Comparison of ENCODE assay signal across 28 cellular contexts in genomic region chr1:228541725-228542124, GRCh38.
"Had no signal": no experiment of that assay in that cellular context is flagged by ENCODE, and none has a peak within 500 bp of the region (broad histone marks: within the 10 kb centered on the region; RNA-seq: fewer than 3 reads in every experiment).

No MANE protein-coding gene starts in this region.

- H3K27me3 ChIP-seq: breast epithelium, right lobe of liver, thyroid gland, upper lobe of left lung, vagina had no signal

- H3K4me1 ChIP-seq: breast epithelium, foreskin keratinocyte, right lobe of liver, thyroid gland, upper lobe of left lung, vagina had no signal

- FAIRE-seq: small intestine had no signal

- ATAC-seq: activated CD4-positive, alpha-beta T cell treated with anti-CD3 and anti-CD28 coated beads for 36 hours; activated CD8-positive, alpha-beta T cell treated with anti-CD3 and anti-CD28 coated beads, Interleukin-2, amount 10 ng/mL, durations not matched to agents 7 days and 5 days; activated naive CD4-positive, alpha-beta T cell treated with anti-CD3 and anti-CD28 coated beads, Interleukin-2, amount 50 U/mL, for 72 hours; activated T-cell treated with anti-CD3 and anti-CD28 coated beads, Interleukin-2, amount 50 U/mL, for 72 hours; esophagus mucosa; foreskin keratinocyte; natural killer cell treated with Interleukin-12 subunit alpha and Interleukin-12 subunit beta and Interleukin-15 and Interleukin-18, amount 100 ng/mL, for 72 hours; right lobe of liver; stimulated activated memory B cell treated with anti-CD40 and anti-IgM and Interleukin-4, amounts not matched to agents 10 μg/mL and 1 μg/mL and 100 μg/mL, for 72 hours; stimulated activated naive CD8-positive, alpha-beta T cell treated with anti-CD3 and anti-CD28 coated beads, Interleukin-15, amount 100 ng/mL, for 72 hours had no signal

- H3K9me3 ChIP-seq: breast epithelium, right lobe of liver, thyroid gland, vagina had no signal

- H3K27ac ChIP-seq: breast epithelium, foreskin keratinocyte, right lobe of liver, thyroid gland, upper lobe of left lung, vagina had no signal

- H3K36me3 ChIP-seq: breast epithelium, right lobe of liver, thyroid gland, upper lobe of left lung, vagina had no signal

- H3K4me1 Mint-ChIP-seq: activated CD4-positive, alpha-beta T cell treated with anti-CD3 and anti-CD28 coated beads for 36 hours; endodermal cell; stimulated activated memory B cell treated with anti-CD40 and anti-IgM and Interleukin-4, amounts not matched to agents 10 μg/mL and 1 μg/mL and 100 μg/mL, for 72 hours; stimulated activated naive CD8-positive, alpha-beta T cell treated with anti-CD3 and anti-CD28 coated beads, Interleukin-15, amount 100 ng/mL, for 72 hours had no signal

- DNase-seq: activated CD4-positive, alpha-beta T cell treated with anti-CD3 and anti-CD28 coated beads for 36 hours; activated CD4-positive, CD25-positive, alpha-beta regulatory T cell; activated CD8-positive, alpha-beta T cell treated with anti-CD3 and anti-CD28 coated beads, Interleukin-2, amount 10 ng/mL, durations not matched to agents 7 days and 5 days; activated naive CD4-positive, alpha-beta T cell; activated T-cell treated with anti-CD3 and anti-CD28 coated beads for 4 hours; activated T-cell treated with anti-CD3 and anti-CD28 coated beads, Interleukin-2, amount 50 U/mL, for 72 hours; cortex of kidney; endodermal cell; foreskin keratinocyte; islet precursor cell; mammary epithelial cell; midbrain; right lobe of liver; small intestine; stimulated activated CD4-positive, alpha-beta T cell treated with anti-CD3 and anti-CD28 coated beads, Interleukin-4, amount 100 ng/mL, for 4 hours; stimulated activated CD8-positive, alpha-beta memory T cell treated with anti-CD3 and anti-CD28 coated beads, Interleukin-4, amount 100 ng/mL, for 48 hours; stimulated activated naive CD8-positive, alpha-beta T cell treated with anti-CD3 and anti-CD28 coated beads, Interleukin-15, amount 100 ng/mL, for 72 hours; substantia nigra; T-helper 1 cell; thyroid gland had no signal

- H3K36me3 Mint-ChIP-seq: activated naive CD4-positive, alpha-beta T cell treated with anti-CD3 and anti-CD28 coated beads, Interleukin-2, amount 50 U/mL, for 72 hours; natural killer cell treated with Interleukin-12 subunit alpha and Interleukin-12 subunit beta and Interleukin-15 and Interleukin-18, amount 100 ng/mL, for 72 hours; stimulated activated memory B cell treated with anti-CD40 and anti-IgM and Interleukin-4, amounts not matched to agents 10 μg/mL and 1 μg/mL and 100 μg/mL, for 72 hours had no signal

- H3K4me3 Mint-ChIP-seq: activated CD4-positive, alpha-beta T cell treated with anti-CD3 and anti-CD28 coated beads for 36 hours; activated CD8-positive, alpha-beta T cell treated with anti-CD3 and anti-CD28 coated beads, Interleukin-2, amount 10 ng/mL, durations not matched to agents 7 days and 5 days; activated T-cell treated with anti-CD3 and anti-CD28 coated beads, Interleukin-2, amount 50 U/mL, for 72 hours; endodermal cell; natural killer cell treated with Interleukin-12 subunit alpha and Interleukin-12 subunit beta and Interleukin-15 and Interleukin-18, amount 100 ng/mL, for 72 hours; stimulated activated memory B cell treated with anti-CD40 and anti-IgM and Interleukin-4, amounts not matched to agents 10 μg/mL and 1 μg/mL and 100 μg/mL, for 72 hours; stimulated activated naive CD8-positive, alpha-beta T cell treated with anti-CD3 and anti-CD28 coated beads, Interleukin-15, amount 100 ng/mL, for 72 hours; T-helper 2 cell treated with Interferon-gamma antibody and Interleukin-4, amounts not matched to agents 5 μg/mL and 100 μg/mL, for 36 hours had no signal

- H3K27ac Mint-ChIP-seq: activated CD4-positive, alpha-beta T cell treated with anti-CD3 and anti-CD28 coated beads for 36 hours; activated CD8-positive, alpha-beta T cell treated with anti-CD3 and anti-CD28 coated beads, Interleukin-2, amount 10 ng/mL, durations not matched to agents 7 days and 5 days; activated naive CD4-positive, alpha-beta T cell treated with anti-CD3 and anti-CD28 coated beads, Interleukin-2, amount 50 U/mL, for 72 hours; activated T-cell treated with anti-CD3 and anti-CD28 coated beads, Interleukin-2, amount 50 U/mL, for 72 hours; endodermal cell; natural killer cell treated with Interleukin-12 subunit alpha and Interleukin-12 subunit beta and Interleukin-15 and Interleukin-18, amount 100 ng/mL, for 72 hours; stimulated activated memory B cell treated with anti-CD40 and anti-IgM and Interleukin-4, amounts not matched to agents 10 μg/mL and 1 μg/mL and 100 μg/mL, for 72 hours; stimulated activated naive CD8-positive, alpha-beta T cell treated with anti-CD3 and anti-CD28 coated beads, Interleukin-15, amount 100 ng/mL, for 72 hours; T-helper 2 cell treated with Interferon-gamma antibody and Interleukin-4, amounts not matched to agents 5 μg/mL and 100 μg/mL, for 36 hours had no signal

- H3K4me3 ChIP-seq: breast epithelium, right lobe of liver, thyroid gland, upper lobe of left lung, vagina had no signal

- H3K9me3 Mint-ChIP-seq: natural killer cell treated with Interleukin-12 subunit alpha and Interleukin-12 subunit beta and Interleukin-15 and Interleukin-18, amount 100 ng/mL, for 72 hours had no signal
